Comparison of ENCODE assay signal across 31 cellular contexts in the genomic region with DNA sequence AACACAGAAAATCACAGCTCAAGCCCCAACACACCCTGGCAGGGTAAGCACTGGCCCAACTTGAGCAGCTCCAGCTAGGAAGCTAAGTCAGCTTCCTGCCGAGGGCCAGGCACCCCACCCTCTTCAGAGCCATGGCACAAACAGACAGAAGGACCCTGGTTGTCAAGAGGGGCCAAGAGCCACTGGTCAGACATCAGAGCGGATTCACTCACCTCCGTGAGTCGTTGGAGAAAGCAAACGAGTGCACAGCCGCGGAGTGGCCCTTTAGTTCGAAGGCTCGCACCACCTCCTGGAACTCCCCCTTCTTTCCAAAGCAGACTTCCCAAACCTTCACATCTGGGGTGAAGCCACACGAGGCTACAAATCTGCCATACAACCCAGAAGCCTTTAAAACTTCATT. TPM values are rescaled to one million over a fixed set of nuclear protein-coding genes. Genes with fewer than 3 reads are reported as not detected.
"Had no signal": no experiment of that assay in that cellular context is flagged by ENCODE, and none has a peak within 500 bp of the region (broad histone marks: within the 10 kb centered on the region; RNA-seq: fewer than 3 reads in every experiment).

No MANE protein-coding gene starts in this region.

- H3K9me3 Mint-ChIP-seq: activated B cell treated with CpG ODN at 0.5 μM for 24 hours; activated CD8-positive, alpha-beta T cell treated with anti-CD3 and anti-CD28 coated beads for 36 hours; activated naive CD4-positive, alpha-beta T cell treated with anti-CD3 and anti-CD28 coated beads, Interleukin-2, amount 50 U/mL, for 24 hours; activated naive CD8-positive, alpha-beta T cell treated with anti-CD3 and anti-CD28 coated beads, Interleukin-2, amount 10 ng/mL, durations not matched to agents 7 days and 5 days; activated T-cell treated with anti-CD3 and anti-CD28 coated beads, Interleukin-2, amount 50 U/mL, for 4 hours; activated T-helper 17 cell treated with anti-CD3 and anti-CD28 coated beads, Interleukin-2, amount 50 U/mL, for 72 hours; endodermal cell; T-helper 2 cell treated with Interferon-gamma antibody and Interleukin-4, amounts not matched to agents 5 μg/mL and 100 μg/mL, for 36 hours had no signal

- H3K4me1 ChIP-seq: colonic mucosa had no signal

- H3K4me3 ChIP-seq: body of pancreas, colonic mucosa had no signal

- H3K4me3 Mint-ChIP-seq: activated B cell treated with CpG ODN at 0.5 μM for 24 hours; activated CD8-positive, alpha-beta T cell treated with anti-CD3 and anti-CD28 coated beads for 36 hours; activated naive CD4-positive, alpha-beta T cell treated with anti-CD3 and anti-CD28 coated beads, Interleukin-2, amount 50 U/mL, for 24 hours; activated naive CD8-positive, alpha-beta T cell treated with anti-CD3 and anti-CD28 coated beads, Interleukin-2, amount 10 ng/mL, durations not matched to agents 7 days and 5 days; activated T-cell treated with anti-CD3 and anti-CD28 coated beads, Interleukin-2, amount 50 U/mL, for 4 hours; activated T-helper 17 cell treated with anti-CD3 and anti-CD28 coated beads, Interleukin-2, amount 50 U/mL, for 72 hours; endodermal cell; T-helper 17 cell; T-helper 2 cell treated with Interferon-gamma antibody and Interleukin-4, amounts not matched to agents 5 μg/mL and 100 μg/mL, for 36 hours had no signal

- H3K9me3 ChIP-seq: body of pancreas, colonic mucosa had no signal

- H3K27ac Mint-ChIP-seq: activated B cell treated with CpG ODN at 0.5 μM for 24 hours; activated CD8-positive, alpha-beta T cell treated with anti-CD3 and anti-CD28 coated beads for 36 hours; activated naive CD4-positive, alpha-beta T cell treated with anti-CD3 and anti-CD28 coated beads, Interleukin-2, amount 50 U/mL, for 24 hours; activated naive CD8-positive, alpha-beta T cell treated with anti-CD3 and anti-CD28 coated beads, Interleukin-2, amount 10 ng/mL, durations not matched to agents 7 days and 5 days; activated T-helper 17 cell treated with anti-CD3 and anti-CD28 coated beads, Interleukin-2, amount 50 U/mL, for 72 hours; endodermal cell; T-helper 17 cell; T-helper 2 cell treated with Interferon-gamma antibody and Interleukin-4, amounts not matched to agents 5 μg/mL and 100 μg/mL, for 36 hours had no signal

- ATAC-seq: activated CD4-positive, CD25-positive, alpha-beta regulatory T cell treated with anti-CD3 and anti-CD28 coated beads, Interleukin-2, amount 50 U/mL, for 24 hours; activated CD8-positive, alpha-beta T cell treated with anti-CD3 and anti-CD28 coated beads for 36 hours; activated T-cell treated with anti-CD3 and anti-CD28 coated beads, Interleukin-2, amount 50 U/mL, for 4 hours; activated T-helper 17 cell treated with anti-CD3 and anti-CD28 coated beads, Interleukin-2, amount 50 U/mL, for 72 hours; body of pancreas; esophagus mucosa; T-helper 17 cell had no signal

- H3K27me3 Mint-ChIP-seq: activated B cell treated with CpG ODN at 0.5 μM for 24 hours; activated CD8-positive, alpha-beta T cell treated with anti-CD3 and anti-CD28 coated beads for 36 hours; activated naive CD4-positive, alpha-beta T cell treated with anti-CD3 and anti-CD28 coated beads, Interleukin-2, amount 50 U/mL, for 24 hours; activated naive CD8-positive, alpha-beta T cell treated with anti-CD3 and anti-CD28 coated beads, Interleukin-2, amount 10 ng/mL, durations not matched to agents 7 days and 5 days; activated T-helper 17 cell treated with anti-CD3 and anti-CD28 coated beads, Interleukin-2, amount 50 U/mL, for 72 hours; T-helper 17 cell had no signal

- DNase-seq: activated B cell treated with CpG ODN at 0.5 μM for 24 hours; activated CD4-positive, alpha-beta T cell treated with anti-CD3 and anti-CD28 coated beads for 48 hours; activated CD4-positive, alpha-beta T cell treated with anti-CD3 and anti-CD28 coated beads, Interleukin-2, amount 50 U/mL, for 1 hour; activated CD4-positive, alpha-beta T cell treated with anti-CD3 and anti-CD28 coated beads, Interleukin-2, amount 50 U/mL, for 48 hours; activated CD8-positive, alpha-beta memory T cell treated with anti-CD3 and anti-CD28 coated beads for 24 hours; activated CD8-positive, alpha-beta T cell treated with anti-CD3 and anti-CD28 coated beads for 36 hours; activated effector memory CD4-positive, alpha-beta T cell treated with anti-CD3 and anti-CD28 coated beads, Interleukin-2, amount 50 U/mL, for 16 hours; activated naive CD4-positive, alpha-beta T cell; activated naive CD8-positive, alpha-beta T cell treated with anti-CD3 and anti-CD28 coated beads, Interleukin-2, amount 10 ng/mL, durations not matched to agents 7 days and 5 days; activated T-cell treated with anti-CD3 and anti-CD28 coated beads, Interleukin-2, amount 50 U/mL, for 4 hours; amygdala; body of pancreas; central memory CD4-positive, alpha-beta T cell; cerebellar nuclear complex; colonic mucosa; effector CD8-positive, alpha-beta T cell; endodermal cell; foreskin fibroblast; head of caudate nucleus; T-helper 1 cell; T-helper 17 cell; T1000; WERI-Rb-1 had no signal

- H3K27ac ChIP-seq: body of pancreas, colonic mucosa, WERI-Rb-1 had no signal

- H3K27me3 ChIP-seq: body of pancreas, colonic mucosa had no signal

RNA-seq across cellular contexts. Expression of a gene that starts 53.3 kb away (rescaled TPM):
- total RNA-seq: activated B cell treated with CpG ODN at 0.5 μM for 24 hours; activated CD8-positive, alpha-beta T cell treated with anti-CD3 and anti-CD28 coated beads for 36 hours; activated naive CD8-positive, alpha-beta T cell treated with anti-CD3 and anti-CD28 coated beads, Interleukin-2, amount 10 ng/mL, durations not matched to agents 7 days and 5 days; activated T-helper 17 cell treated with anti-CD3 and anti-CD28 coated beads, Interleukin-2, amount 50 U/mL, for 72 hours; dermis microvascular lymphatic vessel endothelial cell; epithelial cell of proximal tubule; frontal cortex; T-helper 17 cell had no signal
